16 cellular contexts compared by ENCODE assay signal in genomic region chrX:25007059-25008053, GRCh38. TPM values are rescaled to one million over a fixed set of nuclear protein-coding genes. Genes with fewer than 3 reads are reported as not detected.
DNase-seq lines count a peak whose midpoint lies in the region; ATAC-seq and TF ChIP-seq lines count a peak whose summit lies in the region.
"Had no signal": no experiment of that assay in that cellular context is flagged by ENCODE, and none has a peak within 500 bp of the region (broad histone marks: within the 10 kb centered on the region; RNA-seq: fewer than 3 reads in every experiment).

No MANE protein-coding gene starts in this region.

- no peak overlapping the region for H3K27ac ChIP-seq in ACC112 (ENCODE audit: low read depth, low read length)
- no peak overlapping the region for H3K27ac ChIP-seq in mesendoderm (ENCODE audit: low read depth, low read length)
- no peak overlapping the region for H3K27ac ChIP-seq in prostate gland
- H3K27ac ChIP-seq: BLaER1 treated with 17β-estradiol and CSF1 and Interleukin-3, amounts not matched to agents 10 nM and 100 nM; stomach had no signal

- no peak overlapping the region for H4K8ac ChIP-seq in mesendoderm (ENCODE audit: low read depth, low read length)

- DNase-seq in H7 (peak; percentile 88), chondrocyte (ENCODE audit: low spot score) (no peak), mesendoderm (peak; percentile 26), occipital lobe (lab: John Stamatoyannopoulos, UW) (no peak), prostate gland (ENCODE audit: low spot score) (no peak)
- DNase-seq: activated CD4-positive, alpha-beta T cell treated with anti-CD3 and anti-CD28 coated beads, Interleukin-2, amount 10 ng/mL, durations not matched to agents 7 days and 5 days; activated gamma-delta T cell; DND-41; Kasumi-1; nucleus accumbens; stomach; T1000 had no signal

- no peaks in the 10 kb centered on the region for H3K9me3 ChIP-seq in prostate gland

- H3K4me1 ChIP-seq in ACC112 (ENCODE audit: control insufficient read depth, insufficient read depth, low read length, unreplicated experiment) = peaks cover 3% of the 10 kb centered on the region
- H3K4me1 ChIP-seq in mesendoderm (ENCODE audit: control insufficient read depth, low read depth, low read length) = no peaks in the 10 kb centered on the region
- H3K4me1 ChIP-seq in prostate gland (replicated peaks) = no peaks in the 10 kb centered on the region

- no peak overlapping the region for H3K9ac ChIP-seq in mesendoderm (ENCODE audit: low read length)
- H3K9ac ChIP-seq: BLaER1 treated with 17β-estradiol and CSF1 and Interleukin-3, amounts not matched to agents 10 nM and 100 nM had no signal

- H2BK15ac ChIP-seq in mesendoderm (replicated peaks; ENCODE audit: low read depth) = no peak overlapping the region

- H2BK120ac ChIP-seq in mesendoderm (ENCODE audit: low read depth, low read length) = no peak overlapping the region

- H3K27ac Mint-ChIP-seq in chondrocyte (ENCODE audit: unreplicated experiment) = no peak overlapping the region
- H3K27ac Mint-ChIP-seq: activated CD4-positive, alpha-beta T cell treated with anti-CD3 and anti-CD28 coated beads, Interleukin-2, amount 10 ng/mL, durations not matched to agents 7 days and 5 days; memory B cell had no signal

- intact Hi-C loops in prostate gland (cut with DNase I) = no loop called here

- H3K79me2 ChIP-seq in ACC112 (ENCODE audit: control insufficient read depth, insufficient read depth, low read length, unreplicated experiment) (no peaks in the 10 kb centered on the region), mesendoderm (ENCODE audit: control insufficient read depth, insufficient read depth, low read length) (no peaks in the 10 kb centered on the region)

- peaks cover 77% of the 10 kb centered on the region for H3K27me3 Mint-ChIP-seq in chondrocyte (ENCODE audit: low read depth)

- H3K27me3 ChIP-seq in ACC112 (ENCODE audit: insufficient read depth, low read length) = peaks cover 98% of the 10 kb centered on the region
- peaks cover 99% of the 10 kb centered on the region for H3K27me3 ChIP-seq in H7 (ENCODE audit: control insufficient read depth, insufficient read depth, low read length)
- peaks cover 71% of the 10 kb centered on the region for H3K27me3 ChIP-seq in mesendoderm (ENCODE audit: insufficient read depth, low read length, poor library complexity)
- no peaks in the 10 kb centered on the region for H3K27me3 ChIP-seq in prostate gland (replicated peaks; ENCODE audit: insufficient read depth)

- no peak overlapping the region for H3K56ac ChIP-seq in mesendoderm (ENCODE audit: low read length)

- no peak overlapping the region for H3K4me2 ChIP-seq in mesendoderm (ENCODE audit: low read length)
- H3K4me2 ChIP-seq: BLaER1 treated with 17β-estradiol and CSF1 and Interleukin-3, amounts not matched to agents 10 nM and 100 nM had no signal

- no peak for TF ChIP-seq POLR2A in prostate gland (IDR thresholded peaks at IDR 0.05)

- H4K5ac ChIP-seq in mesendoderm (ENCODE audit: low read length) = no peak overlapping the region

- H3K4me3 Mint-ChIP-seq in chondrocyte (ENCODE audit: unreplicated experiment) = peak overlapping the region; percentile 22
- H3K4me3 Mint-ChIP-seq: memory B cell had no signal

- no peak overlapping the region for H3K4ac ChIP-seq in mesendoderm (ENCODE audit: low read depth, low read length)

- H3K9me3 Mint-ChIP-seq in chondrocyte (ENCODE audit: low read depth) = no peaks in the 10 kb centered on the region
- H3K9me3 Mint-ChIP-seq: activated CD4-positive, alpha-beta T cell treated with anti-CD3 and anti-CD28 coated beads, Interleukin-2, amount 10 ng/mL, durations not matched to agents 7 days and 5 days; memory B cell had no signal

- no peaks in the 10 kb centered on the region for H3K36me3 ChIP-seq in ACC112 (ENCODE audit: insufficient read depth, low read length)
- no peaks in the 10 kb centered on the region for H3K36me3 ChIP-seq in H7 (replicated peaks; ENCODE audit: control insufficient read depth, insufficient read depth, low read length)
- no peaks in the 10 kb centered on the region for H3K36me3 ChIP-seq in mesendoderm (ENCODE audit: control insufficient read depth, insufficient read depth, low read length)
- H3K36me3 ChIP-seq in prostate gland = no peaks in the 10 kb centered on the region
- H3K36me3 ChIP-seq: BLaER1 treated with 17β-estradiol and CSF1 and Interleukin-3, amounts not matched to agents 10 nM and 100 nM; stomach had no signal

- H3K23ac ChIP-seq in mesendoderm (ENCODE audit: low read length) = no peak overlapping the region

- H3K36me3 Mint-ChIP-seq in chondrocyte (ENCODE audit: low read depth) = peaks cover 3% of the 10 kb centered on the region

- ATAC-seq in HG03342 (IDR thresholded peaks at IDR 0.05; ENCODE audit: unreplicated experiment) = no peak

- no peak overlapping the region for H2AK5ac ChIP-seq in mesendoderm (ENCODE audit: low read length)

- WGBS in mesendoderm (ENCODE audit: extremely low coverage, insufficient coverage, low lambda C conversion rate) = no CpG with 5 or more reads among the region's 64 CpGs
- 5% methylated on average over 56 of the region's 64 CpGs for WGBS in prostate gland

- no peaks in the 10 kb centered on the region for H3K79me1 ChIP-seq in mesendoderm (ENCODE audit: low read length)

- H3K18ac ChIP-seq in mesendoderm (ENCODE audit: low read length) = no peak overlapping the region

- no peak overlapping the region for H2AFZ ChIP-seq in ACC112 (ENCODE audit: low read length, unreplicated experiment)

- TF ChIP-seq CTCF in chondrocyte (IDR thresholded peaks at IDR 0.05) (no peak), prostate gland (IDR thresholded peaks at IDR 0.05) (no peak)

- H2BK5ac ChIP-seq in mesendoderm (ENCODE audit: low read length) = no peak overlapping the region

- H3K4me3 ChIP-seq in ACC112 (ENCODE audit: low read depth, low read length) = peak overlapping the region; percentile 21; the same call in 1 of the 2 replicates
- H3K4me3 ChIP-seq in H7 (ENCODE audit: insufficient read depth, low read depth, low read length) = peak overlapping the region; percentile 29
- H3K4me3 ChIP-seq in mesendoderm (ENCODE audit: low read length) = no peak overlapping the region
- no peak overlapping the region for H3K4me3 ChIP-seq in prostate gland
- H3K4me3 ChIP-seq: BLaER1 treated with 17β-estradiol and CSF1 and Interleukin-3, amounts not matched to agents 10 nM and 100 nM had no signal

- H3K4me1 Mint-ChIP-seq in chondrocyte (ENCODE audit: low read depth) = peaks cover 34% of the 10 kb centered on the region

RNA-seq across cellular contexts. Expression of gene ARX, which starts 8.4 kb away (rescaled TPM):
- not detected in 2 replicates for total RNA-seq in H7 (2014; rRNA removed; shearing (Covaris generic))
- not detected in 3 replicates for total RNA-seq in chondrocyte
- polyA plus RNA-seq in mesendoderm (2013, experiment 1 of 2) = 0.04 TPM
- polyA plus RNA-seq in mesendoderm (2013, experiment 2 of 2) = 0.01 TPM
- 6.2 TPM for total RNA-seq in occipital lobe
- total RNA-seq in prostate gland = 1 to 10 TPM in 1 of 2 donors, under 1 TPM in 1; 0.09 to 9.3 TPM
- total RNA-seq: activated CD4-positive, alpha-beta T cell treated with anti-CD3 and anti-CD28 coated beads, Interleukin-2, amount 10 ng/mL, durations not matched to agents 7 days and 5 days had no signal

Comparison
In these comparisons a context has a peak if more than half of its experiments do, and no peak if none do; other contexts are left out.
1. H3K4me3 ChIP-seq: peak in ACC112 (single experiment) and H7 (single experiment); none in mesendoderm (single experiment) and prostate gland (0 of 2).
2. DNase-seq: peak in H7 (single experiment) and mesendoderm (single experiment); none in chondrocyte (single experiment), occipital lobe (single experiment) and prostate gland (single experiment).